In genomic region chr15:40338041-40338657, GRCh38 we compare ENCODE assay signal across 9 cellular contexts. TPM values are rescaled to one million over a fixed set of nuclear protein-coding genes. Genes with fewer than 3 reads are reported as not detected.
DNase-seq lines count a peak whose midpoint lies in the region; ATAC-seq, FAIRE-seq and TF ChIP-seq lines count a peak whose summit lies in the region.
"Had no signal": no experiment of that assay in that cellular context is flagged by ENCODE, and none has a peak within 500 bp of the region (broad histone marks: within the 10 kb centered on the region; RNA-seq: fewer than 3 reads in every experiment).

No MANE protein-coding gene starts in this region.

- TF ChIP-seq POLR2A in ovary (IDR thresholded peaks at IDR 0.05), result no peak
- no peak for TF ChIP-seq POLR2A in transverse colon (IDR thresholded peaks at IDR 0.05)

- H3K4me1 ChIP-seq in ovary (ENCODE audit: insufficient read depth), result peaks cover 26% of the 10 kb centered on the region
- H3K4me1 ChIP-seq in transverse colon, result peaks cover 44 to 100% (median 81%) of the 10 kb centered on the region in 4 donors

- H3K4me3 Mint-ChIP-seq in activated T-helper 17 cell treated with anti-CD3 and anti-CD28 coated beads, Interleukin-2, amount 50 U/mL, for 72 hours, result no peak overlapping the region

- in situ Hi-C loops in transverse colon (cut with MboI; ENCODE audit: low pct_ligation_motif_present in 1 of 4, low pct_unique_long_range_greater_than_20kb in 1 of 4, low sequenced_read_pairs in 3 of 4), result no loop called here

- no peaks in the 10 kb centered on the region for H3K27me3 Mint-ChIP-seq in activated T-helper 17 cell treated with anti-CD3 and anti-CD28 coated beads, Interleukin-2, amount 50 U/mL, for 72 hours

- ATAC-seq in activated T-helper 17 cell treated with anti-CD3 and anti-CD28 coated beads, Interleukin-2, amount 50 U/mL, for 72 hours (replicated peaks), result peak; percentile 91

- H3K27me3 ChIP-seq in ovary, result no peaks in the 10 kb centered on the region
- no peaks in the 10 kb centered on the region for H3K27me3 ChIP-seq in transverse colon

- intact Hi-C loops in ovary (cut with DNase I), result no loop called here
- intact Hi-C loops in transverse colon (cut with DNase I; ENCODE audit: low total_unique reads), result no loop called here

- H3K9me3 Mint-ChIP-seq in activated T-helper 17 cell treated with anti-CD3 and anti-CD28 coated beads, Interleukin-2, amount 50 U/mL, for 72 hours, result no peaks in the 10 kb centered on the region

- H3K27ac ChIP-seq in ovary (peak overlapping the region in 1 of 2 donors; percentile 33), transverse colon (peak overlapping the region; percentile 95 to 98 (median 96))

- no peak overlapping the region for H3K27ac Mint-ChIP-seq in activated T-helper 17 cell treated with anti-CD3 and anti-CD28 coated beads, Interleukin-2, amount 50 U/mL, for 72 hours

- TF ChIP-seq EP300 in ovary (IDR thresholded peaks at IDR 0.05) (no peak), transverse colon (IDR thresholded peaks at IDR 0.05; ENCODE audit: low read depth) (no peak)

- H3K36me3 ChIP-seq in ovary (no peaks in the 10 kb centered on the region), transverse colon (no peaks in the 10 kb centered on the region)

- no peaks in the 10 kb centered on the region for H3K9me3 ChIP-seq in ovary
- no peaks in the 10 kb centered on the region for H3K9me3 ChIP-seq in transverse colon

- FAIRE-seq in HTR-8/SVneo (lab: Jason Lieb, UNC), result peak; percentile 92

- H3K36me3 Mint-ChIP-seq in activated T-helper 17 cell treated with anti-CD3 and anti-CD28 coated beads, Interleukin-2, amount 50 U/mL, for 72 hours (ENCODE audit: low read depth), result no peaks in the 10 kb centered on the region

- WGBS in ovary, 3 donors, result 45 to 58% (median 46%) methylated on average over 11 of the region's 11 CpGs
- WGBS in transverse colon (ENCODE audit: low coverage in 1 of 2), 2 donors, result 0 to 41% methylated on average over 2 to 11 of the region's 11 CpGs

- H3K4me3 ChIP-seq in GM12865 (ENCODE audit: low read depth, low read length), result no peak overlapping the region
- H3K4me3 ChIP-seq in fibroblast of the aortic adventitia (ENCODE audit: low read depth, low read length), result peak overlapping the region; percentile 64
- H3K4me3 ChIP-seq in ovary, result no peak overlapping the region
- peak overlapping the region in 2 of 4 donors; percentile 6 to 43 for H3K4me3 ChIP-seq in transverse colon

- peak; percentile 82 for DNase-seq in GM12865 (ENCODE audit: low read depth)
- peak; percentile 74 for DNase-seq in HTR-8/SVneo (ENCODE audit: insufficient read length, low spot score)
- peak; percentile 78 for DNase-seq in RPMI8226
- peak; percentile 42 for DNase-seq in fibroblast of the aortic adventitia (ENCODE audit: low read depth)
- DNase-seq in ovary, result peak; percentile 45 to 74 (median 56)
- DNase-seq in transverse colon, result peak; percentile 81
- no peak for DNase-seq in DMS153 (lab: John Stamatoyannopoulos, UW)

- peaks cover 13% of the 10 kb centered on the region for H3K4me1 Mint-ChIP-seq in activated T-helper 17 cell treated with anti-CD3 and anti-CD28 coated beads, Interleukin-2, amount 50 U/mL, for 72 hours

- TF ChIP-seq CTCF in GM12865 (IDR thresholded peaks at IDR 0.05; ENCODE audit: insufficient read depth, low read depth, low read length, missing control alignments), result peak; percentile 95
- peak; percentile 53 for TF ChIP-seq CTCF in fibroblast of the aortic adventitia (IDR thresholded peaks at IDR 0.05; ENCODE audit: insufficient read depth, low read length)
- peak in 1 of 3 donors; percentile 51 for TF ChIP-seq CTCF in ovary (IDR thresholded peaks at IDR 0.05)
- peak; percentile 70 to 87 (median 77) for TF ChIP-seq CTCF in transverse colon (IDR thresholded peaks at IDR 0.05)

RNA-seq across cellular contexts. Expression of gene CCDC9B, which starts 2.6 kb away (rescaled TPM):
- total RNA-seq in activated T-helper 17 cell treated with anti-CD3 and anti-CD28 coated beads, Interleukin-2, amount 50 U/mL, for 72 hours, result 1 to 10 TPM in 1 of 2 donors, under 1 TPM in 1; 0.78 to 2.7 TPM
- 6.7 and 16.2 TPM in 2 replicates for total RNA-seq in fibroblast of the aortic adventitia (ENCODE audit: low replicate concordance)
- total RNA-seq in ovary, result 10 to 100 TPM in 4 of 7 donors, 1 to 10 TPM in 3; 1.8 to 22.2 (median 12.7) TPM
- polyA plus RNA-seq in ovary, result 1 to 10 TPM; 2.9 to 4.3 TPM
- total RNA-seq in transverse colon, result 10 to 100 TPM; 22.0 to 49.4 (median 36.9) TPM

RNA-seq across cellular contexts. Expression of gene PHGR1, which starts 12.7 kb away (rescaled TPM):
- not detected for total RNA-seq in activated T-helper 17 cell treated with anti-CD3 and anti-CD28 coated beads, Interleukin-2, amount 50 U/mL, for 72 hours
- total RNA-seq in fibroblast of the aortic adventitia (ENCODE audit: low replicate concordance) (not detected in 2 replicates), ovary (1 to 10 TPM in 1 of 7 donors, not detected in 6; 4.5 TPM), transverse colon (1,000 to 10,000 TPM; 2,387 to 4,992 (median 3,189) TPM)
- under 1 TPM in 1 of 2 donors, not detected in 1; 0.96 TPM for polyA plus RNA-seq in ovary
- total RNA-seq: mononuclear cell had no signal

RNA-seq across cellular contexts. Expression of gene INAFM2, which starts 14.7 kb away (rescaled TPM):
- total RNA-seq in activated T-helper 17 cell treated with anti-CD3 and anti-CD28 coated beads, Interleukin-2, amount 50 U/mL, for 72 hours, result 10 to 100 TPM; 10.8 to 11.0 TPM
- 8.1 and 8.9 TPM in 2 replicates for total RNA-seq in fibroblast of the aortic adventitia (ENCODE audit: low replicate concordance)
- 10 to 100 TPM in 6 of 7 donors, 1 to 10 TPM in 1; 8.1 to 50.6 (median 30.6) TPM for total RNA-seq in ovary
- 10 to 100 TPM in 1 of 2 donors, 1 to 10 TPM in 1; 7.4 to 31.2 TPM for polyA plus RNA-seq in ovary
- 10 to 100 TPM; 14.5 to 62.1 (median 19.4) TPM for total RNA-seq in transverse colon

RNA-seq across cellular contexts. Expression of gene DISP2, which starts 19.9 kb away (rescaled TPM):
- total RNA-seq in activated T-helper 17 cell treated with anti-CD3 and anti-CD28 coated beads, Interleukin-2, amount 50 U/mL, for 72 hours, result 1 to 10 TPM in 1 of 2 donors, under 1 TPM in 1; 0.11 to 1.6 TPM
- total RNA-seq in fibroblast of the aortic adventitia (ENCODE audit: low replicate concordance) (0.08 and 0.36 TPM in 2 replicates), ovary (10 to 100 TPM in 1 of 7 donors, 1 to 10 TPM in 3, under 1 TPM in 1, not detected in 2; 0.48 to 12.9 (median 1.5) TPM), transverse colon (10 to 100 TPM in 2 of 4 donors, 1 to 10 TPM in 2; 8.6 to 12.9 (median 10.9) TPM)
- polyA plus RNA-seq in ovary, result 1 to 10 TPM; 2.3 to 8.2 TPM

RNA-seq across cellular contexts. Expression of gene PLCB2, which starts 30.4 kb away (rescaled TPM):
- total RNA-seq in activated T-helper 17 cell treated with anti-CD3 and anti-CD28 coated beads, Interleukin-2, amount 50 U/mL, for 72 hours, result 100 to 1,000 TPM; 111 to 116 TPM
- 0.27 TPM in 1 of 2 replicates, not detected in the other for total RNA-seq in fibroblast of the aortic adventitia (ENCODE audit: low replicate concordance)
- total RNA-seq in ovary, result 10 to 100 TPM in 1 of 7 donors, 1 to 10 TPM in 6; 1.9 to 13.9 (median 6.0) TPM
- 1 to 10 TPM; 3.2 to 8.6 TPM for polyA plus RNA-seq in ovary
- 100 to 1,000 TPM in 1 of 4 donors, 10 to 100 TPM in 2, 1 to 10 TPM in 1; 5.5 to 143 (median 12.0) TPM for total RNA-seq in transverse colon

Comparison
In these comparisons a context has a peak if more than half of its experiments do, and no peak if none do; other contexts are left out.
1. RNA of gene PHGR1, which starts 12.7 kb away (total RNA-seq): 2,387 to 4,992 TPM in transverse colon; not detected in activated T-helper 17 cell treated with anti-CD3 and anti-CD28 coated beads, Interleukin-2, amount 50 U/mL, for 72 hours, not detected in fibroblast of the aortic adventitia and 4.5 TPM in ovary; every median in the first group is over 100 times any median in the second.